ENCODE assay signal across 17 cellular contexts in genomic region chr19:19206938-19207337, GRCh38. TPM values are rescaled to one million over a fixed set of nuclear protein-coding genes. Genes with fewer than 3 reads are reported as not detected.
"Had no signal": no experiment of that assay in that cellular context is flagged by ENCODE, and none has a peak within 500 bp of the region (broad histone marks: within the 10 kb centered on the region; RNA-seq: fewer than 3 reads in every experiment).

No MANE protein-coding gene starts in this region.

- FAIRE-seq: endometrium had no signal

- H3K27ac Mint-ChIP-seq: activated T-helper 2 cell treated with anti-CD3 and anti-CD28 coated beads, Interferon-gamma antibody, Interleukin-2, Interleukin-4, amounts not matched to agents 10 μg/mL and 5 μg/mL and 100 μg/mL, durations not matched to agents 14 hours and 24 hours and 36 hours; progenitor cell of endocrine pancreas had no signal

- H3K36me3 ChIP-seq: cardiac muscle cell, transverse colon had no signal

- ATAC-seq: gastroesophageal sphincter, heart right ventricle, right cardiac atrium had no signal

- DNase-seq: activated naive CD4-positive, alpha-beta T cell treated with anti-CD3 and anti-CD28 coated beads, Interleukin-2, amount 50 U/mL, for 16 hours; heart right ventricle; left colon; stimulated activated CD4-positive, alpha-beta T cell treated with anti-CD3 and anti-CD28 coated beads, Interleukin-15, amount 100 ng/mL, for 24 hours; stimulated activated CD4-positive, alpha-beta T cell treated with anti-CD3 and anti-CD28 coated beads, Interleukin-4, amount 100 ng/mL, for 1 hour; stimulated activated naive CD4-positive, alpha-beta T cell; T1000; transverse colon had no signal

- H3K9me3 ChIP-seq: gastroesophageal sphincter, heart right ventricle, transverse colon had no signal

- H3K4me3 ChIP-seq: cardiac muscle cell, gastroesophageal sphincter, heart right ventricle, lung, skin epidermis, transverse colon had no signal

- H3K27ac ChIP-seq: cardiac muscle cell, gastroesophageal sphincter, heart right ventricle, skin epidermis, VCaP had no signal

- H3K9me3 Mint-ChIP-seq: activated T-helper 2 cell treated with anti-CD3 and anti-CD28 coated beads, Interferon-gamma antibody, Interleukin-2, Interleukin-4, amounts not matched to agents 10 μg/mL and 5 μg/mL and 100 μg/mL, durations not matched to agents 14 hours and 24 hours and 36 hours had no signal

RNA-seq across cellular contexts. Expression of gene NCAN, which starts 4.8 kb away (rescaled TPM):
- total RNA-seq: activated T-helper 2 cell treated with anti-CD3 and anti-CD28 coated beads, Interferon-gamma antibody, Interleukin-2, Interleukin-4, amounts not matched to agents 10 μg/mL and 5 μg/mL and 100 μg/mL, durations not matched to agents 14 hours and 24 hours and 36 hours; heart right ventricle; left colon; right cardiac atrium had no signal
- polyA plus RNA-seq: cardiac muscle cell, heart right ventricle, right cardiac atrium had no signal

RNA-seq across cellular contexts. Expression of gene MEF2B, which starts 36.9 kb away (rescaled TPM):
- total RNA-seq: cardiac muscle cell, gastroesophageal sphincter had no signal
